In the genomic region with DNA sequence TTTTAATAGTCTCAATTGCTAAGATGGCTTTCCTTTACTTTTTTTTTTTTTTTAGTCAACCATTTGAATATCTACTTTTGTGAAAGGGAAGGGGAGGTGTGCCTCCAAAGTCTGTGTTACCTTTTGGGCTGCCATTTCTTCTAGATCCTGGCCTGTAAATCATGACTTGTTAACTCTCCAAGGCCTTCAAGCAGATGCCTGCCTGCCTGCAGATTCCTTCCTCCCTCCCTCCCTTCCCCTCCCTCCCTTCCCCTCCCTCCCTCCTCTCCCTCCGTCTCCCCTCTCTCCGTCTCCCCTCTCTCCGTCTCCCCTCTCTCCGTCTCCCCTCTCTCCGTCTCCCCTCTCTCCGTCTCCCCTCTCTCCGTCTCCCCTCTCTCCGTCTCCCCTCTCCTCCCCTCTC, we compare ENCODE assay signal across 28 cellular contexts.
"Had no signal": no experiment of that assay in that cellular context is flagged by ENCODE, and none has a peak within 500 bp of the region (broad histone marks: within the 10 kb centered on the region; RNA-seq: fewer than 3 reads in every experiment).

No MANE protein-coding gene starts in this region.

- H3K27me3 Mint-ChIP-seq: naive thymus-derived CD8-positive, alpha-beta T cell; stimulated activated memory B cell treated with anti-CD40 and anti-IgM and Interleukin-4, amounts not matched to agents 10 μg/mL and 1 μg/mL and 100 μg/mL, for 72 hours; stimulated activated naive CD8-positive, alpha-beta T cell treated with anti-CD3 and anti-CD28 coated beads, Interleukin-15, amount 100 ng/mL, for 72 hours; type B pancreatic cell had no signal

- ATAC-seq: left colon; left lung; lower lobe of right lung; naive thymus-derived CD8-positive, alpha-beta T cell; pancreas; right cardiac atrium; stimulated activated memory B cell treated with anti-CD40 and anti-IgM and Interleukin-4, amounts not matched to agents 10 μg/mL and 1 μg/mL and 100 μg/mL, for 72 hours; stimulated activated naive CD8-positive, alpha-beta T cell treated with anti-CD3 and anti-CD28 coated beads, Interleukin-15, amount 100 ng/mL, for 72 hours had no signal

- DNase-seq: hippocampal formation; immature natural killer cell; kidney; left colon; left lung; lower lobe of right lung; mammary epithelial cell; naive thymus-derived CD8-positive, alpha-beta T cell; nucleus accumbens; pancreas; posterior cingulate gyrus; retina; right cardiac atrium; sigmoid colon; small intestine; stimulated activated CD4-positive, alpha-beta T cell treated with anti-CD3 and anti-CD28 coated beads, Interleukin-4, amount 100 ng/mL, for 24 hours; stimulated activated naive CD4-positive, alpha-beta T cell treated with Interleukin-2 at 50 U/mL for 16 hours; stimulated activated naive CD8-positive, alpha-beta T cell treated with anti-CD3 and anti-CD28 coated beads, Interleukin-15, amount 100 ng/mL, for 72 hours; substantia nigra; uterus had no signal

- H3K36me3 Mint-ChIP-seq: immature natural killer cell had no signal

- FAIRE-seq: islet of Langerhans, kidney, pancreas, small intestine had no signal

- H3K4me1 Mint-ChIP-seq: nephron, neural crest cell had no signal

- H3K27ac Mint-ChIP-seq: nephron; stimulated activated memory B cell treated with anti-CD40 and anti-IgM and Interleukin-4, amounts not matched to agents 10 μg/mL and 1 μg/mL and 100 μg/mL, for 72 hours; stimulated activated naive CD8-positive, alpha-beta T cell treated with anti-CD3 and anti-CD28 coated beads, Interleukin-15, amount 100 ng/mL, for 72 hours; type B pancreatic cell had no signal

- H3K4me3 Mint-ChIP-seq: immature natural killer cell; naive thymus-derived CD8-positive, alpha-beta T cell; nephron; neural crest cell; stimulated activated memory B cell treated with anti-CD40 and anti-IgM and Interleukin-4, amounts not matched to agents 10 μg/mL and 1 μg/mL and 100 μg/mL, for 72 hours; stimulated activated naive CD8-positive, alpha-beta T cell treated with anti-CD3 and anti-CD28 coated beads, Interleukin-15, amount 100 ng/mL, for 72 hours; type B pancreatic cell had no signal

- H3K27ac ChIP-seq: left lung, lower lobe of right lung, pancreas, prostate gland, sigmoid colon, spleen, tibial nerve, uterus had no signal

- H3K36me3 ChIP-seq: left lung, lower lobe of right lung, pancreas, prostate gland, sigmoid colon, spleen, tibial nerve, uterus had no signal

- H3K27me3 ChIP-seq: left lung, pancreas, sigmoid colon, spleen, tibial nerve, uterus had no signal

- H3K9me3 ChIP-seq: left lung, lower lobe of right lung, pancreas, prostate gland, sigmoid colon, spleen, tibial nerve, uterus had no signal

- H3K9me3 Mint-ChIP-seq: immature natural killer cell; naive thymus-derived CD8-positive, alpha-beta T cell; nephron; stimulated activated memory B cell treated with anti-CD40 and anti-IgM and Interleukin-4, amounts not matched to agents 10 μg/mL and 1 μg/mL and 100 μg/mL, for 72 hours; stimulated activated naive CD8-positive, alpha-beta T cell treated with anti-CD3 and anti-CD28 coated beads, Interleukin-15, amount 100 ng/mL, for 72 hours had no signal

- H3K4me3 ChIP-seq: left lung, lower lobe of right lung, pancreas, prostate gland, sigmoid colon, spleen, tibial nerve, uterus had no signal

- H3K4me1 ChIP-seq: left lung, lower lobe of right lung, pancreas, prostate gland, uterus had no signal
